ENCODE assay signal across 22 cellular contexts in the genomic region with DNA sequence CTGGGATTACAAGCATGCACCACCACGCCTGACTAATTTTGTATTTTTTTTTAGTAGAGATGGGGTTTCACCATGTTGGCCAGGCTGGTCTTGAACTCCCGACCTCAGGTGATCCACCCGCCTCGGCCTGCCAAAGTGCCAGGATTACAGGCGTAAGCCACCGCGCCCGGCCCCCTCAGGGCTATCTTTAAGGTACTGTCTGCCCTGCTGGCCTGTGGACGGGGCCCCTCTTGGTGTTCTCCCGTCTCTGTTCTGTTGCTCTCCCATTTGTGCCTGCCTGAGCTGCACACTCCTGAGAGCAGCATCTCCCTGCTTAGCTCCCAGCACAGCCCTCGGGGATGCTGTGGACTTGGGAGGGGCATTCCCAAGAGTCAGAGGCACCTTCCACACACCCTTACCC. TPM values are rescaled to one million over a fixed set of nuclear protein-coding genes. Genes with fewer than 3 reads are reported as not detected.
DNase-seq lines count a peak whose midpoint lies in the region; ATAC-seq and TF ChIP-seq lines count a peak whose summit lies in the region.
"Had no signal": no experiment of that assay in that cellular context is flagged by ENCODE, and none has a peak within 500 bp of the region (broad histone marks: within the 10 kb centered on the region; RNA-seq: fewer than 3 reads in every experiment).

No MANE protein-coding gene starts in this region.

- H3K27me3 ChIP-seq in WERI-Rb-1 (ENCODE audit: insufficient read depth, low read depth, severe bottlenecking), result no peaks in the 10 kb centered on the region
- H3K27me3 ChIP-seq in lower lobe of right lung (ENCODE audit: low read depth), result no peaks in the 10 kb centered on the region
- H3K27me3 ChIP-seq in esophagus muscularis mucosa, result peaks cover 0 to 19% (median 0%) of the 10 kb centered on the region in 4 donors
- H3K27me3 ChIP-seq: BLaER1 had no signal

- intact Hi-C loops in dendritic cell treated with granulocyte-macrophage colony-stimulating factor and Interleukin-4, amounts not matched to agents 40 ng/mL and 50 ng/mL, for 4 days (cut with micrococcal nuclease), result no loop called here
- intact Hi-C loops in lower lobe of right lung (cut with DNase I), result no loop called here
- intact Hi-C loops in esophagus muscularis mucosa (cut with DNase I), result no loop called here

- no peak for ATAC-seq in lower lobe of right lung
- ATAC-seq: CD8-positive, alpha-beta T cell; GM23338 had no signal

- peaks cover 38% of the 10 kb centered on the region for H3K4me1 Mint-ChIP-seq in dendritic cell treated with granulocyte-macrophage colony-stimulating factor and Interleukin-4, amounts not matched to agents 40 ng/mL and 50 ng/mL, for 4 days (ENCODE audit: low read depth)
- H3K4me1 Mint-ChIP-seq: CD4-positive, CD25-positive, alpha-beta regulatory T cell; GM23338 had no signal

- TF ChIP-seq CTCF in WERI-Rb-1 (IDR thresholded peaks at IDR 0.05; ENCODE audit: low read depth, low read length), result no peak
- TF ChIP-seq CTCF in lower lobe of right lung (IDR thresholded peaks at IDR 0.05), result no peak
- no peak for TF ChIP-seq CTCF in esophagus muscularis mucosa (IDR thresholded peaks at IDR 0.05)

- TF ChIP-seq POLR2A in esophagus muscularis mucosa (IDR thresholded peaks at IDR 0.05; ENCODE audit: low read depth), result no peak

- DNase-seq in WERI-Rb-1, result no peak
- DNase-seq in lower lobe of right lung, result peak; percentile 31
- DNase-seq in substantia nigra (lab: John Stamatoyannopoulos, UW), result no peak
- no peak for DNase-seq in NCI-H1417 treated with DMSO at 0.1 percent for 48 hours (lab: John Stamatoyannopoulos, UW)
- no peak for DNase-seq in ecto neural progenitor cell (ENCODE audit: low spot score)
- DNase-seq in esophagus muscularis mucosa (ENCODE audit: extremely low spot score), result no peak
- DNase-seq in COR-L47 (lab: John Stamatoyannopoulos, UW), result no peak
- DNase-seq: CD4-positive, CD25-positive, alpha-beta regulatory T cell; CD8-positive, alpha-beta T cell; DMS 273 treated with DMSO at 0.1 percent for 48 hours; DMS79 treated with DMSO at 0.1 percent for 48 hours; GF-D8; H9; HFFc6 had no signal

- H3K36me3 Mint-ChIP-seq in dendritic cell treated with granulocyte-macrophage colony-stimulating factor and Interleukin-4, amounts not matched to agents 40 ng/mL and 50 ng/mL, for 4 days (ENCODE audit: low read depth), result no peaks in the 10 kb centered on the region
- H3K36me3 Mint-ChIP-seq: CD4-positive, CD25-positive, alpha-beta regulatory T cell; CD8-positive, alpha-beta T cell had no signal

- 93% methylated on average over 11 of the region's 11 CpGs for WGBS in esophagus muscularis mucosa

- H3K4me3 ChIP-seq in WERI-Rb-1 (ENCODE audit: low read depth, low read length), result no peak overlapping the region
- H3K4me3 ChIP-seq in lower lobe of right lung, result no peak overlapping the region
- no peak overlapping the region for H3K4me3 ChIP-seq in esophagus muscularis mucosa
- H3K4me3 ChIP-seq: BLaER1, GM23338 had no signal

- no peak for TF ChIP-seq EP300 in esophagus muscularis mucosa (IDR thresholded peaks at IDR 0.05)

- H3K27ac Mint-ChIP-seq in dendritic cell treated with granulocyte-macrophage colony-stimulating factor and Interleukin-4, amounts not matched to agents 40 ng/mL and 50 ng/mL, for 4 days, result peak overlapping the region; percentile 35
- H3K27ac Mint-ChIP-seq: B cell; CD4-positive, CD25-positive, alpha-beta regulatory T cell; CD8-positive, alpha-beta T cell; GM23338; H9; HFFc6 had no signal

- peaks cover 69% of the 10 kb centered on the region for H3K27me3 Mint-ChIP-seq in dendritic cell treated with granulocyte-macrophage colony-stimulating factor and Interleukin-4, amounts not matched to agents 40 ng/mL and 50 ng/mL, for 4 days

- peaks cover 23% of the 10 kb centered on the region for H3K36me3 ChIP-seq in WERI-Rb-1
- no peaks in the 10 kb centered on the region for H3K36me3 ChIP-seq in lower lobe of right lung
- H3K36me3 ChIP-seq in esophagus muscularis mucosa, result no peaks in the 10 kb centered on the region
- H3K36me3 ChIP-seq: BLaER1 had no signal

- H3K9me3 ChIP-seq in WERI-Rb-1 (ENCODE audit: severe bottlenecking) (no peaks in the 10 kb centered on the region), lower lobe of right lung (no peaks in the 10 kb centered on the region), esophagus muscularis mucosa (peaks cover 0 to 8% (median 0%) of the 10 kb centered on the region in 4 donors)

- H3K27ac ChIP-seq in WERI-Rb-1 (peak overlapping the region; percentile 46), lower lobe of right lung (no peak overlapping the region), substantia nigra (ENCODE audit: low read depth, low read length, poor library complexity, severe bottlenecking) (peak overlapping the region; percentile 24), esophagus muscularis mucosa (replicated peaks in 1 of 4) (no peak overlapping the region)
- H3K27ac ChIP-seq: 22Rv1, BLaER1, C4-2B had no signal

- no peak overlapping the region for H3K4me3 Mint-ChIP-seq in dendritic cell treated with granulocyte-macrophage colony-stimulating factor and Interleukin-4, amounts not matched to agents 40 ng/mL and 50 ng/mL, for 4 days
- H3K4me3 Mint-ChIP-seq: B cell; CD4-positive, CD25-positive, alpha-beta regulatory T cell; CD8-positive, alpha-beta T cell; GM23338; H9; HFFc6 had no signal

- no peaks in the 10 kb centered on the region for H3K4me1 ChIP-seq in lower lobe of right lung
- H3K4me1 ChIP-seq in esophagus muscularis mucosa, result no peaks in the 10 kb centered on the region

- H3K9me3 Mint-ChIP-seq in dendritic cell treated with granulocyte-macrophage colony-stimulating factor and Interleukin-4, amounts not matched to agents 40 ng/mL and 50 ng/mL, for 4 days, result peaks cover 9% of the 10 kb centered on the region

RNA-seq across cellular contexts. Expression of gene MYBPH, which starts 13.9 kb away (rescaled TPM):
- total RNA-seq in lower lobe of right lung, result not detected
- not detected for total RNA-seq in esophagus muscularis mucosa
- total RNA-seq: B cell; CD4-positive, CD25-positive, alpha-beta regulatory T cell; CD8-positive, alpha-beta T cell; Daoy; GM23338; H4; H9; HFFc6 had no signal

RNA-seq across cellular contexts. Expression of gene CHI3L1, which starts 24.8 kb away (rescaled TPM):
- 22.2 TPM for total RNA-seq in lower lobe of right lung
- total RNA-seq in esophagus muscularis mucosa, result 1 to 10 TPM in 3 of 4 donors, not detected in 1; 1.3 to 2.1 (median 1.7) TPM
- total RNA-seq: CD4-positive, CD25-positive, alpha-beta regulatory T cell; CD8-positive, alpha-beta T cell; Daoy; H4; H9; HFFc6 had no signal

RNA-seq across cellular contexts. Expression of gene ADORA1, which starts 34.2 kb away (rescaled TPM):
- total RNA-seq in lower lobe of right lung (4.1 TPM), esophagus muscularis mucosa (1 to 10 TPM in 2 of 4 donors, under 1 TPM in 2; 0.34 to 1.7 (median 0.80) TPM)
- total RNA-seq: B cell; CD4-positive, CD25-positive, alpha-beta regulatory T cell; CD8-positive, alpha-beta T cell had no signal

Comparison
In these comparisons a context has a peak if more than half of its experiments do, and no peak if none do; other contexts are left out.
1. H3K27ac ChIP-seq: peak in WERI-Rb-1 (single experiment) and substantia nigra (single experiment); none in lower lobe of right lung (single experiment) and esophagus muscularis mucosa (0 of 4).